Comparison of ENCODE assay signal across 1 cellular context in the genomic region with DNA sequence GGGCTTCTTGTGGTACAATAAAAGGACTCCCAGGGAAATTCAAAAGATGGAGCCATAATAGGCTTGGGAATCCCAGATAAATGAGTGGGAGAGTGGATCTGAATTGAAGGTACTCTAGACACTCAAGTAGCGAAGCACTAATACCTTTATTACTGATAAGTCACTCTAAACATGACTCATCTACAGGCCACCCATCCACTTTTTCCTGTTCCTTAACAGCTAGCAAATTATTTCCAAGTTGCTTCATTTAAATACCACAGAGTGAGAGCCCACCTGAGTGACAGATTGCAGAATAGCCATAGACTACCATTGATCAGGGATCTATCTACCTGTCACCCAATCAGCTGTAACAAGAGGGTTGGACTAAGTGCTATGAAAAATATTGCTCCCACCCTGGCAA.
TF ChIP-seq lines count a peak whose summit lies in the region.

No MANE protein-coding gene starts in this region.

TF ChIP-seq in GM12878, 131 proteins besides CTCF, POLR2A, EP300 and RAD21:
- TF ChIP-seq CHD4 (IDR thresholded peaks at IDR 0.05) (no peak), CREB1 (IDR thresholded peaks at IDR 0.05; ENCODE audit: low read depth) (no peak), PKNOX1 (IDR thresholded peaks at IDR 0.05) (peak; percentile 34; the same call in 1 of the 2 replicates)
